In the genomic region with DNA sequence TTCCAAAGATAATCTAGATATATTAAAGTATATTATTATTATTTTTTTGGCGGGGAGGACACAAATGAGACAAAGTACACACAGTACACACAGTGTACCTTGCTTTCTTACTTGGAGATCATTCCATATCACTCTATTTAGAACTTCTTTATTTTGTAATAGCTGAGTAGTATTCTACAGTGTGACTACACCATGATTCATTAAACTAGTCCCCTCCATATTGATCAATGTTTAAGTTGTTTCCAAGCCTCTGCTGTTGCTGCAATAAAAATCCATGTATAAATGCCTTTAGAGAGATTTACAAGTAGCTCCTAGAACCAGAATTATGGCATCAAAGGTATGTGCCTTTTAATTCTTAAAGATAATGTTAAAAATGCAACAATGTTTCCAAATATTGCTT, we compare ENCODE assay signal across 22 cellular contexts.
"Had no signal": no experiment of that assay in that cellular context is flagged by ENCODE, and none has a peak within 500 bp of the region (broad histone marks: within the 10 kb centered on the region; RNA-seq: fewer than 3 reads in every experiment).

No MANE protein-coding gene starts in this region.

- DNase-seq: KBM-7, NCI-H1092, NCI-H1105 treated with DMSO at 0.1 percent for 48 hours, NCI-H1417 treated with DMSO at 0.1 percent for 48 hours, NCI-H146, NCI-H1694 treated with DMSO at 0.1 percent for 48 hours, NCI-H1930, NCI-H2081, NCI-H2107, NCI-H2227 treated with DMSO at 0.1 percent for 48 hours, NCI-H510A, NCI-H524 treated with DMSO at 0.1 percent for 48 hours, NCI-H69, NCI-H774, SHP77 treated with DMSO at 0.1 percent for 48 hours, SJCRH30 had no signal

- FAIRE-seq: HTR-8/SVneo had no signal

- ATAC-seq: Panc1, Right ventricle myocardium inferior, SK-N-SH treated with all-trans-retinoic acid at 6 μM for 48 hours had no signal

- H3K27ac ChIP-seq: HL-60, RWPE1, SJCRH30 had no signal

- H3K27me3 ChIP-seq: SJCRH30 had no signal

- H3K4me3 ChIP-seq: SJCRH30 had no signal

- H3K9me3 ChIP-seq: SJCRH30 had no signal
